Comparison of ENCODE assay signal across 17 cellular contexts in genomic region chr12:5808956-5809355, GRCh38.
DNase-seq lines count a peak whose midpoint lies in the region; ATAC-seq and TF ChIP-seq lines count a peak whose summit lies in the region.
"Had no signal": no experiment of that assay in that cellular context is flagged by ENCODE, and none has a peak within 500 bp of the region (broad histone marks: within the 10 kb centered on the region; RNA-seq: fewer than 3 reads in every experiment).

No MANE protein-coding gene starts in this region.

- H3K36me3 ChIP-seq in MM.1S (replicated peaks; ENCODE audit: insufficient read depth, low read length), result no peaks in the 10 kb centered on the region
- H3K36me3 ChIP-seq: BE2C, SJSA1 had no signal

- H3K27me3 ChIP-seq in MM.1S (replicated peaks; ENCODE audit: insufficient read depth, low read length), result no peaks in the 10 kb centered on the region

- H3K4me1 ChIP-seq in MM.1S (ENCODE audit: low read length), result no peaks in the 10 kb centered on the region
- H3K4me1 ChIP-seq: BE2C, SJSA1 had no signal

- no peak overlapping the region for H3K27ac ChIP-seq in MM.1S (ENCODE audit: low read length)
- H3K27ac ChIP-seq: SJSA1 had no signal

- TF ChIP-seq CTCF in AG09319 (IDR thresholded peaks at IDR 0.05; ENCODE audit: low read depth, low read length), result no peak
- no peak for TF ChIP-seq CTCF in HFF-Myc (IDR thresholded peaks at IDR 0.05; ENCODE audit: low read depth, low read length, missing control alignments)
- no peak for TF ChIP-seq CTCF in MM.1S (IDR thresholded peaks at IDR 0.05; ENCODE audit: low read length)

- no peak overlapping the region for H3K4me2 ChIP-seq in MM.1S (ENCODE audit: low read depth, low read length)

- DNase-seq in AG09319 (ENCODE audit: extremely low read depth, low read depth), result peak; percentile 4
- DNase-seq in HFF-Myc (ENCODE audit: extremely low read depth, low read depth), result peak; percentile 88
- peak; percentile 78 for DNase-seq in amniotic stem cell (lab: John Stamatoyannopoulos, UW)
- peak; percentile 97 for DNase-seq in kidney tubule cell (ENCODE audit: low spot score)
- DNase-seq in Right ventricle myocardium inferior (ENCODE audit: missing footprints), result no peak
- no peak for DNase-seq in left cardiac atrium
- DNase-seq in MM.1S, result no peak
- DNase-seq: activated gamma-delta T cell treated with Interleukin-2 at 50 U/mL for 16 hours; BE2C; GF-D8; midbrain; NCI-H146; posterior cingulate gyrus; stimulated activated CD4-positive, alpha-beta T cell treated with anti-CD3 and anti-CD28 coated beads, Interleukin-1b, Interleukin-23, amount 100 ng/mL, for 48 hours had no signal

- H3K9me2 ChIP-seq in MM.1S (replicated peaks; ENCODE audit: insufficient read depth, low read length), result no peaks in the 10 kb centered on the region

- H3F3A ChIP-seq in MM.1S (ENCODE audit: insufficient read depth, low read length), result no peaks in the 10 kb centered on the region

- H3K9me3 ChIP-seq in MM.1S (replicated peaks; ENCODE audit: insufficient read depth, low read length), result no peaks in the 10 kb centered on the region
- H3K9me3 ChIP-seq: BE2C, SJSA1 had no signal

- no peak for ATAC-seq in Right ventricle myocardium inferior
- no peak for ATAC-seq in left cardiac atrium
- no peak for ATAC-seq in GM21390 (IDR thresholded peaks at IDR 0.05; ENCODE audit: unreplicated experiment)
- ATAC-seq: K562 had no signal

- intact Hi-C loops in Right ventricle myocardium inferior (cut with DNase I), result no loop called here
- intact Hi-C loops in left cardiac atrium (cut with DNase I), result no loop called here

- no peaks in the 10 kb centered on the region for H3K79me2 ChIP-seq in MM.1S (ENCODE audit: low read length)

- no peak overlapping the region for H3K9ac ChIP-seq in MM.1S (ENCODE audit: low read length)

- H3K4me3 ChIP-seq in HFF-Myc (replicated peaks; ENCODE audit: low read depth, low read length) (no peak overlapping the region), MM.1S (ENCODE audit: low read length) (no peak overlapping the region)
- H3K4me3 ChIP-seq: K562, SJSA1 had no signal

- H2AFZ ChIP-seq in MM.1S (ENCODE audit: low read length), result no peak overlapping the region

- no peaks in the 10 kb centered on the region for H4K20me1 ChIP-seq in MM.1S (ENCODE audit: insufficient read depth, low read length)

Comparison
In these comparisons a context has a peak if more than half of its experiments do, and no peak if none do; other contexts are left out.
1. DNase-seq: peak in AG09319 (single experiment), HFF-Myc (single experiment), amniotic stem cell (single experiment) and kidney tubule cell (single experiment); none in Right ventricle myocardium inferior (single experiment), left cardiac atrium (single experiment) and MM.1S (single experiment).